In the genomic region with DNA sequence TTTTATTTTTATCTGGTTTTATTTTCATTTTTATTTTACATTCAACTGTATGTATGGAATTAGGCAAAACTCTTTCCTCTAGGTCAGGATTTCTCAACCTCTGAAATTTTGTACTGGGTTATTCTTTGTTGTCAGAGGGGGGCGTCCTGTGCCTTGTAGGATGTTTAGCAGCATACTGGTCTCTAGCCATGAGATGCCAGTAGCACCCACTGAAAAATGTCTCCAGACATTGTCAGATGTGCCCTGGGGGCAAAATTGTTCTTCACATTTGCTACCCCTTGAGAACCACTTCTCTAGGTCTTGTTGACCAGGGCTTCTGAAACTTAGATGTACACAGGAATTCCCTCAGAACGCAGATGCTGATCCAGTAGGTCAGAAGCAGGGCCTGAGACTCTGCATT, we compare ENCODE assay signal across 1 cellular context.
TF ChIP-seq lines count a peak whose summit lies in the region.

No MANE protein-coding gene starts in this region.

TF ChIP-seq in H1, 55 proteins besides CTCF, POLR2A, EP300 and RAD21:
- TF ChIP-seq TEAD4 (IDR thresholded peaks at IDR 0.05; ENCODE audit: low read depth, low read length) (no peak), SP4 (IDR thresholded peaks at IDR 0.05; ENCODE audit: low read length) (no peak), RXRA (IDR thresholded peaks at IDR 0.05; ENCODE audit: insufficient read depth, low read depth, low read length) (no peak), KDM1A (IDR thresholded peaks at IDR 0.05; ENCODE audit: borderline replicate concordance, low read length) (no peak), MAFK (IDR thresholded peaks at IDR 0.05; ENCODE audit: low read depth, low read length) (no peak), ZNF274 (IDR thresholded peaks at IDR 0.05; ENCODE audit: borderline replicate concordance, extremely low read depth, low read length) (no peak), HDAC6 (IDR thresholded peaks at IDR 0.05; ENCODE audit: low read depth, low read length) (no peak), GABPA (IDR thresholded peaks at IDR 0.05; ENCODE audit: borderline replicate concordance, insufficient read depth, low read length) (no peak), EZH2 (IDR thresholded peaks at IDR 0.05; ENCODE audit: low read depth, low read length, severe bottlenecking) (no peak), GTF2F1 (IDR thresholded peaks at IDR 0.05; ENCODE audit: borderline replicate concordance, low read depth, low read length) (no peak), SUZ12 (IDR thresholded peaks at IDR 0.05; ENCODE audit: low read length) (no peak), TBP (IDR thresholded peaks at IDR 0.05; ENCODE audit: low read depth, low read length) (no peak), NRF1 (IDR thresholded peaks at IDR 0.05; ENCODE audit: low read depth, low read length) (no peak), CREB1 (IDR thresholded peaks at IDR 0.05) (no peak), ASH2L (IDR thresholded peaks at IDR 0.05; ENCODE audit: low read length) (no peak), EGR1 (IDR thresholded peaks at IDR 0.05; ENCODE audit: borderline replicate concordance, low read depth, low read length) (no peak)
- TF ChIP-seq, protein P1, sequence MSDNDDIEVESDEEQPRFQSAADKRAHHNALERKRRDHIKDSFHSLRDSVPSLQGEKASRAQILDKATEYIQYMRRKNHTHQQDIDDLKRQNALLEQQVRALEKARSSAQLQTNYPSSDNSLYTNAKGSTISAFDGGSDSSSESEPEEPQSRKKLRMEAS (IDR thresholded peaks at IDR 0.05), result no peak
- TF ChIP-seq, protein P2, sequence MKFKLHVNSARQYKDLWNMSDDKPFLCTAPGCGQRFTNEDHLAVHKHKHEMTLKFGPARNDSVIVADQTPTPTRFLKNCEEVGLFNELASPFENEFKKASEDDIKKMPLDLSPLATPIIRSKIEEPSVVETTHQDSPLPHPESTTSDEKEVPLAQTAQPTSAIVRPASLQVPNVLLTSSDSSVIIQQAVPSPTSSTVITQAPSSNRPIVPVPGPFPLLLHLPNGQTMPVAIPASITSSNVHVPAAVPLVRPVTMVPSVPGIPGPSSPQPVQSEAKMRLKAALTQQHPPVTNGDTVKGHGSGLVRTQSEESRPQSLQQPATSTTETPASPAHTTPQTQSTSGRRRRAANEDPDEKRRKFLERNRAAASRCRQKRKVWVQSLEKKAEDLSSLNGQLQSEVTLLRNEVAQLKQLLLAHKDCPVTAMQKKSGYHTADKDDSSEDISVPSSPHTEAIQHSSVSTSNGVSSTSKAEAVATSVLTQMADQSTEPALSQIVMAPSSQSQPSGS (IDR thresholded peaks at IDR 0.05; ENCODE audit: low read length), result no peak
